In the genomic region with DNA sequence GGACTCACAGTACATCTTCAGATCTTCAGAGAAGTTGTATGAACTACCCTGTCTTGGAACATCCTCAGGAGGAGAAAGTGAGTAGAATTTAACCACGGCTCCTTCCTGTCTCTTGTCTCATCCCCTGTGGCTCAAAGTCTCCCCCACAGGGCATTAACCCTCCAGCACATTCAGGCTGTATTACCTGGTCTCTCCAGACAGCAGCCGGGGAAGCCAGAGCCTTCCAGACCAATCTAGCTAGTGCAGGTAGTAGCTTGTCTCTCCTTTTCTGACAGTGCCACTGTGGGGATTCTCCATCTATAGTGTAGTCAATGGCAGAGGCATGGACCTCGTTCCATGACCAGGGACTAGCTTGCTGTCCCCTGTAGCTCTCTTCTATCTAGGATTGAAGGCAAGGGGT, we compare ENCODE assay signal across 21 cellular contexts. TPM values are rescaled to one million over a fixed set of nuclear protein-coding genes. Genes with fewer than 3 reads are reported as not detected.
DNase-seq lines count a peak whose midpoint lies in the region; ATAC-seq and TF ChIP-seq lines count a peak whose summit lies in the region.
"Had no signal": no experiment of that assay in that cellular context is flagged by ENCODE, and none has a peak within 500 bp of the region (broad histone marks: within the 10 kb centered on the region; RNA-seq: fewer than 3 reads in every experiment).

No MANE protein-coding gene starts in this region.

- no peaks in the 10 kb centered on the region for H3F3A ChIP-seq in GM23338 (replicated peaks; ENCODE audit: low read depth)

- no peaks in the 10 kb centered on the region for H3K36me3 Mint-ChIP-seq in GM23338 (ENCODE audit: low read depth)
- H3K36me3 Mint-ChIP-seq in endodermal cell (ENCODE audit: low read depth) = no peaks in the 10 kb centered on the region
- H3K36me3 Mint-ChIP-seq in chondrocyte (ENCODE audit: low read depth) = no peaks in the 10 kb centered on the region
- H3K36me3 Mint-ChIP-seq: CD4-positive, alpha-beta memory T cell had no signal

- 69 to 81% methylated on average over 2 to 3 of the region's 3 CpGs for WGBS in endodermal cell (ENCODE audit: insufficient coverage in 1 of 2, insufficient read length in 1 of 2), 2 experiments
- WGBS in mesendoderm (ENCODE audit: extremely low coverage, insufficient coverage, low lambda C conversion rate) = no CpG with 5 or more reads among the region's 3 CpGs

- H2AFZ ChIP-seq in GM23338 = no peak overlapping the region

- no peak overlapping the region for H3K23ac ChIP-seq in mesendoderm (ENCODE audit: low read length)

- H3K9me2 ChIP-seq in GM23338 (ENCODE audit: insufficient read depth) = no peaks in the 10 kb centered on the region

- H3K27me3 ChIP-seq in GM23338 (ENCODE audit: insufficient read depth) (no peaks in the 10 kb centered on the region), endodermal cell (ENCODE audit: control insufficient read depth, insufficient read depth, low read length, poor library complexity, severe bottlenecking) (no peaks in the 10 kb centered on the region), mesendoderm (ENCODE audit: insufficient read depth, low read length, poor library complexity) (no peaks in the 10 kb centered on the region)
- H3K27me3 ChIP-seq: BLaER1 treated with 17β-estradiol and CSF1 and Interleukin-3, amounts not matched to agents 10 nM and 100 nM had no signal

- H3K9me3 ChIP-seq in endodermal cell (ENCODE audit: control insufficient read depth, low read length) = no peaks in the 10 kb centered on the region
- H3K9me3 ChIP-seq: BLaER1 treated with 17β-estradiol and CSF1 and Interleukin-3, amounts not matched to agents 10 nM and 100 nM had no signal

- peaks cover 11% of the 10 kb centered on the region for H3K4me1 Mint-ChIP-seq in GM23338
- peaks cover 13% of the 10 kb centered on the region for H3K4me1 Mint-ChIP-seq in endodermal cell
- peaks cover 7% of the 10 kb centered on the region for H3K4me1 Mint-ChIP-seq in chondrocyte (ENCODE audit: low read depth)
- H3K4me1 Mint-ChIP-seq: CD4-positive, alpha-beta memory T cell had no signal

- no peak overlapping the region for H3K56ac ChIP-seq in mesendoderm (ENCODE audit: low read length)

- H3K4me3 Mint-ChIP-seq in GM23338 = no peak overlapping the region
- no peak overlapping the region for H3K4me3 Mint-ChIP-seq in endodermal cell
- no peak overlapping the region for H3K4me3 Mint-ChIP-seq in chondrocyte (ENCODE audit: unreplicated experiment)
- H3K4me3 Mint-ChIP-seq: CD4-positive, alpha-beta memory T cell had no signal

- no peak overlapping the region for H3K18ac ChIP-seq in mesendoderm (ENCODE audit: low read length)

- H4K20me1 ChIP-seq in GM23338 (replicated peaks; ENCODE audit: insufficient read depth) = no peaks in the 10 kb centered on the region; the same call in 1 of the 2 replicates
- H4K20me1 ChIP-seq: BLaER1 treated with 17β-estradiol and CSF1 and Interleukin-3, amounts not matched to agents 10 nM and 100 nM had no signal

- ATAC-seq in GM23338 (peak; percentile 93), left ventricle myocardium superior (no peak), HG03135 (IDR thresholded peaks at IDR 0.05; ENCODE audit: unreplicated experiment) (no peak)
- ATAC-seq: GM12878 had no signal

- H3K4me3 ChIP-seq in GM23338 (no peak overlapping the region), endodermal cell (ENCODE audit: low read length) (peak overlapping the region; percentile 56), mesendoderm (ENCODE audit: low read length) (no peak overlapping the region)
- no peak overlapping the region for H3K4me3 ChIP-seq in Jurkat, Clone E6-1 (ENCODE audit: low read length)
- H3K4me3 ChIP-seq: BLaER1 treated with 17β-estradiol and CSF1 and Interleukin-3, amounts not matched to agents 10 nM and 100 nM; GM12878 had no signal

- no peak overlapping the region for H2BK120ac ChIP-seq in mesendoderm (ENCODE audit: low read depth, low read length)

- intact Hi-C loops in left ventricle myocardium superior (cut with micrococcal nuclease) = no loop called here

- H3K79me1 ChIP-seq in mesendoderm (ENCODE audit: low read length) = no peaks in the 10 kb centered on the region

- H3K27ac Mint-ChIP-seq in GM23338 (no peak overlapping the region), endodermal cell (no peak overlapping the region), chondrocyte (ENCODE audit: unreplicated experiment) (no peak overlapping the region)
- H3K27ac Mint-ChIP-seq: CD4-positive, alpha-beta memory T cell had no signal

- H3K4me2 ChIP-seq in GM23338 (no peak overlapping the region), mesendoderm (ENCODE audit: low read length) (no peak overlapping the region)

- H3K79me2 ChIP-seq in GM23338 (replicated peaks; ENCODE audit: insufficient read depth) (no peaks in the 10 kb centered on the region), mesendoderm (ENCODE audit: control insufficient read depth, insufficient read depth, low read length) (no peaks in the 10 kb centered on the region)

- H3K9me3 Mint-ChIP-seq in GM23338 (no peaks in the 10 kb centered on the region), endodermal cell (no peaks in the 10 kb centered on the region), chondrocyte (ENCODE audit: low read depth) (no peaks in the 10 kb centered on the region)
- H3K9me3 Mint-ChIP-seq: CD4-positive, alpha-beta memory T cell had no signal

- no peak overlapping the region for H2BK5ac ChIP-seq in mesendoderm (ENCODE audit: low read length)

- DNase-seq in GM23338 (ENCODE audit: low spot score) = peak; percentile 47
- peak; percentile 14 for DNase-seq in Jurkat, Clone E6-1 (ENCODE audit: low read depth, low spot score)
- peak; percentile 60 for DNase-seq in endodermal cell
- peak; percentile 68 for DNase-seq in mesendoderm
- no peak for DNase-seq in left ventricle myocardium superior
- DNase-seq in chondrocyte (ENCODE audit: low spot score) = no peak
- DNase-seq: CD4-positive, alpha-beta memory T cell; DMS 273 treated with DMSO at 0.1 percent for 48 hours; DMS79; EL; GDM1; GOT3; KG1; MM.1S; NCI-H2029; NCI-H526 treated with DMSO at 0.1 percent for 48 hours; RPMI8226; SHP77 had no signal

- no peaks in the 10 kb centered on the region for H3K27me3 Mint-ChIP-seq in GM23338 (ENCODE audit: insufficient read depth, low read depth, poor library complexity)
- H3K27me3 Mint-ChIP-seq in endodermal cell (ENCODE audit: insufficient read depth) = peaks cover 12% of the 10 kb centered on the region
- H3K27me3 Mint-ChIP-seq in chondrocyte (ENCODE audit: low read depth) = peaks cover 49% of the 10 kb centered on the region

- no peak overlapping the region for H2BK15ac ChIP-seq in mesendoderm (replicated peaks; ENCODE audit: low read depth)

- H3K9ac ChIP-seq in endodermal cell (ENCODE audit: extremely low read depth, low read length, poor library complexity, severe bottlenecking) (no peak overlapping the region), mesendoderm (ENCODE audit: low read length) (no peak overlapping the region)
- H3K9ac ChIP-seq: BLaER1 treated with 17β-estradiol and CSF1 and Interleukin-3, amounts not matched to agents 10 nM and 100 nM had no signal

- no peak overlapping the region for H2AK5ac ChIP-seq in mesendoderm (ENCODE audit: low read length)

- H4K5ac ChIP-seq in mesendoderm (ENCODE audit: low read length) = no peak overlapping the region

- H3K4me1 ChIP-seq in GM23338 (ENCODE audit: insufficient read depth) (no peaks in the 10 kb centered on the region; the same call in 1 of the 2 replicates), endodermal cell (ENCODE audit: control insufficient read depth, insufficient read depth, low read length) (peaks cover 8% of the 10 kb centered on the region), mesendoderm (ENCODE audit: control insufficient read depth, low read depth, low read length) (peaks cover 8% of the 10 kb centered on the region)

- H3K27ac ChIP-seq in GM23338 (ENCODE audit: low read depth) (no peak overlapping the region), endodermal cell (ENCODE audit: low read depth, low read length) (no peak overlapping the region), mesendoderm (ENCODE audit: low read depth, low read length) (no peak overlapping the region)
- H3K27ac ChIP-seq: BLaER1 treated with 17β-estradiol and CSF1 and Interleukin-3, amounts not matched to agents 10 nM and 100 nM had no signal

- no peak overlapping the region for H4K8ac ChIP-seq in mesendoderm (ENCODE audit: low read depth, low read length)

- H3K4ac ChIP-seq in mesendoderm (ENCODE audit: low read depth, low read length) = no peak overlapping the region

- no peak for TF ChIP-seq CTCF in GM23338 (conservative IDR thresholded peaks at IDR 0.05; ENCODE audit: low read depth in 2 of 2)
- peak; percentile 39 for TF ChIP-seq CTCF in endodermal cell (conservative IDR thresholded peaks at IDR 0.05)
- TF ChIP-seq CTCF in chondrocyte (IDR thresholded peaks at IDR 0.05) = no peak

- H3K36me3 ChIP-seq in GM23338 (ENCODE audit: insufficient read depth) = no peaks in the 10 kb centered on the region
- no peaks in the 10 kb centered on the region for H3K36me3 ChIP-seq in endodermal cell (ENCODE audit: control insufficient read depth, insufficient read depth, low read length)
- H3K36me3 ChIP-seq in mesendoderm (ENCODE audit: control insufficient read depth, insufficient read depth, low read length) = no peaks in the 10 kb centered on the region
- H3K36me3 ChIP-seq: BLaER1 treated with 17β-estradiol and CSF1 and Interleukin-3, amounts not matched to agents 10 nM and 100 nM had no signal

TF ChIP-seq in GM23338, 12 proteins besides CTCF, POLR2A, EP300 and RAD21 (continues in another document):
- TF ChIP-seq ZNF114 (CRISPR knock-in tag; IDR thresholded peaks at IDR 0.05) (no peak), NANOG (IDR thresholded peaks at IDR 0.05; ENCODE audit: borderline replicate concordance) (no peak), STAT1 (IDR thresholded peaks at IDR 0.05; ENCODE audit: unreplicated experiment) (no peak), JUNB (IDR thresholded peaks at IDR 0.05; ENCODE audit: unreplicated experiment) (no peak)
- TF ChIP-seq, protein P1, sequence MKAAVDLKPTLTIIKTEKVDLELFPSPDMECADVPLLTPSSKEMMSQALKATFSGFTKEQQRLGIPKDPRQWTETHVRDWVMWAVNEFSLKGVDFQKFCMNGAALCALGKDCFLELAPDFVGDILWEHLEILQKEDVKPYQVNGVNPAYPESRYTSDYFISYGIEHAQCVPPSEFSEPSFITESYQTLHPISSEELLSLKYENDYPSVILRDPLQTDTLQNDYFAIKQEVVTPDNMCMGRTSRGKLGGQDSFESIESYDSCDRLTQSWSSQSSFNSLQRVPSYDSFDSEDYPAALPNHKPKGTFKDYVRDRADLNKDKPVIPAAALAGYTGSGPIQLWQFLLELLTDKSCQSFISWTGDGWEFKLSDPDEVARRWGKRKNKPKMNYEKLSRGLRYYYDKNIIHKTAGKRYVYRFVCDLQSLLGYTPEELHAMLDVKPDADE (IDR thresholded peaks at IDR 0.05) = no peak

RNA-seq across cellular contexts. Expression of gene ELMO2, which starts 16.9 kb away (rescaled TPM):
- total RNA-seq in GM23338 (2014; rRNA removed; shearing (Covaris generic)) = 34.8 and 44.1 TPM in 2 replicates
- 13.8 and 15.1 TPM in 2 replicates for polyA plus RNA-seq in GM23338 (2016; fragmentation: Nextera tagmentation; extraction: Ambion mirVana)
- polyA plus RNA-seq in Jurkat, Clone E6-1 (2012; ENCODE audit: insufficient read depth, insufficient read length) = 43.7 TPM
- total RNA-seq in endodermal cell (10 to 100 TPM; 44.8 to 52.8 TPM), left ventricle myocardium superior (37.1 TPM), chondrocyte (38.8 to 52.9 TPM (median 48.0 TPM) in 3 replicates)
- polyA plus RNA-seq in endodermal cell (2013, experiment 1 of 2) = 47.4 TPM
- polyA plus RNA-seq in endodermal cell (2013, experiment 2 of 2) = 46.7 TPM
- polyA plus RNA-seq in mesendoderm (2013, experiment 1 of 2) = 15.8 TPM
- 14.4 TPM for polyA plus RNA-seq in mesendoderm (2013, experiment 2 of 2)

Comparison
In these comparisons a context has a peak if more than half of its experiments do, and no peak if none do; other contexts are left out.
1. DNase-seq: peak in GM23338 (single experiment), Jurkat, Clone E6-1 (single experiment), endodermal cell (single experiment) and mesendoderm (single experiment); none in left ventricle myocardium superior (single experiment) and chondrocyte (single experiment).